ENCODE assay signal across 8 cellular contexts in the genomic region with DNA sequence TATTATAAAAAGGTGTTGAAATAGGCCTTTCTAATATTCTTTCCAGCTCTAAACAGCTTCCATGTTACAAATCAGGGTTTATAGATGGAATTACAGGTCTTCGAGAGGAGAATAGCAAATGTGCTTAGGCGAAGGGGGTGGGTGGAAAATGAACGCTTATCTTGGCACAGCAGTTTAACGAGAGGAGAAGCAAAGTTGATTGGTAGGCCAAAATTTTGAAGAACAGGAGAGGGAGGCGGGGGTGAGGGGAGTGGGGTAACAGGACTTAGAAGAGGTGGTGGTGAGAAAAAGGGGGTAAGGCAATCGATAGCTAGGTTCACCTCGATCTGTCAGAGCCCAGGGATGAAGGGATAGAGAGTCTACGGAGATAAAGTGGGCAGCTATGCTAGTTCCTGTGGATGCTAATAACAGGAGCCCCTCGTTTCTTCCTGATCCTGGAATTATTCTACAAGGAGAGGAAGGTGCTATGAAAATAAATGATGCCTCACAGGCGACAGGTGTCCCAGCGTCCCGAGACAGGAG. TPM values are rescaled to one million over a fixed set of nuclear protein-coding genes. Genes with fewer than 3 reads are reported as not detected.
DNase-seq lines count a peak whose midpoint lies in the region; ATAC-seq and TF ChIP-seq lines count a peak whose summit lies in the region.

No MANE protein-coding gene starts in this region.

- H3K27ac ChIP-seq in Panc1 (ENCODE audit: low read length) = peak overlapping the region; percentile 99
- peak overlapping the region; percentile 86 to 88 for H3K27ac ChIP-seq in uterus

- H3K27me3 Mint-ChIP-seq in chondrocyte (ENCODE audit: low read depth) (no peaks in the 10 kb centered on the region), memory B cell (no peaks in the 10 kb centered on the region)

- POLR2A ChIA-PET in Panc1 (lab: Charles Lee) = interaction anchor here (0.7 kb wide), 1 partner anchor 121 kb away, joined by 11 read pairs; no protein-coding TSS in a partner anchor

- no peaks in the 10 kb centered on the region for H3K9me3 Mint-ChIP-seq in chondrocyte (ENCODE audit: low read depth)
- no peaks in the 10 kb centered on the region for H3K9me3 Mint-ChIP-seq in memory B cell

- peak overlapping the region; percentile 100 for H3K27ac Mint-ChIP-seq in chondrocyte (ENCODE audit: unreplicated experiment)
- H3K27ac Mint-ChIP-seq in memory B cell = peak overlapping the region; percentile 97

- H3K9me3 ChIP-seq in BE2C (no peaks in the 10 kb centered on the region), Panc1 (ENCODE audit: control insufficient read depth, insufficient read depth, low read depth, low read length) (no peaks in the 10 kb centered on the region), uterus (no peaks in the 10 kb centered on the region)

- intact Hi-C loops in Panc1 (cut with micrococcal nuclease; ENCODE audit: unreplicated experiment) = no loop called here
- intact Hi-C loops in uterus (cut with DNase I; ENCODE audit: low total_unique reads) = no loop called here

- H3K36me3 Mint-ChIP-seq in chondrocyte (ENCODE audit: low read depth) (peaks cover 7% of the 10 kb centered on the region), memory B cell (peaks cover 9% of the 10 kb centered on the region)

- H3K36me3 ChIP-seq in BE2C = peaks cover 6% of the 10 kb centered on the region
- peaks cover 7% of the 10 kb centered on the region for H3K36me3 ChIP-seq in Panc1 (ENCODE audit: control insufficient read depth, insufficient read depth, low read length)
- H3K36me3 ChIP-seq in uterus = no peaks in the 10 kb centered on the region

- in situ Hi-C loops in Panc1 (cut with HindIII; ENCODE audit: low pct_unique_long_range_greater_than_20kb, low sequenced_read_pairs) = no loop called here

- peak overlapping the region; percentile 95 for H3K4me3 Mint-ChIP-seq in chondrocyte (ENCODE audit: unreplicated experiment)
- H3K4me3 Mint-ChIP-seq in memory B cell = peak overlapping the region; percentile 92

- ATAC-seq in GM21786 (IDR thresholded peaks at IDR 0.05; ENCODE audit: unreplicated experiment) (peak; percentile 5), Panc1 (peak; percentile 19), memory B cell (ENCODE audit: low read depth) (no peak)

- no TSS peak for BruUV-seq in Panc1 (replicated peaks; lab: Mats Ljungman, UMichigan)

- H3K4me3 ChIP-seq in BE2C (ENCODE audit: low read depth, low read length) = peak overlapping the region; percentile 100
- peak overlapping the region; percentile 98 to 100 for H3K4me3 ChIP-seq in Panc1 (ENCODE audit: low read depth in 2 of 2, low read length in 2 of 2)
- H3K4me3 ChIP-seq in uterus = peak overlapping the region; percentile 63 to 79

- DNase-seq in BE2C (no peak), Panc1 (ENCODE audit: low read depth, low spot score) (no peak), chondrocyte (ENCODE audit: low spot score) (no peak), memory B cell (ENCODE audit: low spot score in 2 of 2) (no peak), uterus (no peak), HCEC 1CT (no peak)
- no peak for DNase-seq in activated CD4-positive, CD25-positive, alpha-beta regulatory T cell treated with anti-CD3 and anti-CD28 coated beads, Interleukin-2, amount 50 U/mL, for 72 hours

- TF ChIP-seq CTCF in BE2C (IDR thresholded peaks at IDR 0.05; ENCODE audit: low read depth, low read length) (no peak), Panc1 (IDR thresholded peaks at IDR 0.05) (no peak), chondrocyte (IDR thresholded peaks at IDR 0.05) (no peak), uterus (IDR thresholded peaks at IDR 0.05) (no peak)

- no peaks in the 10 kb centered on the region for H3K4me1 ChIP-seq in BE2C
- peaks cover 19% of the 10 kb centered on the region; the same call in 1 of the 2 replicates for H3K4me1 ChIP-seq in Panc1 (ENCODE audit: control insufficient read depth, insufficient read depth, low read length)
- H3K4me1 ChIP-seq in uterus = peaks cover 9% of the 10 kb centered on the region in 2 donors

- H3K27me3 ChIP-seq in BE2C (no peaks in the 10 kb centered on the region), Panc1 (ENCODE audit: control insufficient read depth, insufficient read depth, low read length) (no peaks in the 10 kb centered on the region), uterus (no peaks in the 10 kb centered on the region)

- CTCF ChIA-PET in Panc1 (lab: Charles Lee) = interaction anchor here (0.7 kb wide), 2 partner anchors 76 to 228 kb away, joined by 3 to 4 read pairs; no protein-coding TSS in a partner anchor

- no peak for TF ChIP-seq POLR2A in uterus (IDR thresholded peaks at IDR 0.05)

- H3K4me1 Mint-ChIP-seq in chondrocyte (ENCODE audit: low read depth) (peaks cover 25% of the 10 kb centered on the region), memory B cell (peaks cover 22% of the 10 kb centered on the region)

RNA-seq across cellular contexts. Expression of gene ANKRA2, which starts 0.7 kb away (rescaled TPM):
- polyA plus RNA-seq in BE2C (2012; ENCODE audit: insufficient read depth, insufficient read length, low read depth) = 9.2 TPM
- total RNA-seq in Panc1 (2021; ENCODE audit: unreplicated experiment) (6.7 TPM), chondrocyte (14.9 to 19.2 TPM (median 18.9 TPM) in 3 replicates), uterus (10 to 100 TPM; 29.4 to 99.9 (median 45.8) TPM)
- polyA plus RNA-seq in Panc1 (2012; ENCODE audit: insufficient read length) = 8.6 TPM

RNA-seq across cellular contexts. Expression of gene UTP15, which starts 0.8 kb away (rescaled TPM):
- 20.8 TPM for polyA plus RNA-seq in BE2C (2012; ENCODE audit: insufficient read depth, insufficient read length, low read depth)
- total RNA-seq in Panc1 (2021; ENCODE audit: unreplicated experiment) = 38.8 TPM
- polyA plus RNA-seq in Panc1 (2012; ENCODE audit: insufficient read length) = 8.5 TPM
- total RNA-seq in chondrocyte = 16.7 to 21.6 TPM (median 18.4 TPM) in 3 replicates
- total RNA-seq in uterus = 10 to 100 TPM in 2 of 4 donors, 1 to 10 TPM in 2; 6.9 to 54.5 (median 13.7) TPM
